Comparison of ENCODE assay signal across 16 cellular contexts in the genomic region with DNA sequence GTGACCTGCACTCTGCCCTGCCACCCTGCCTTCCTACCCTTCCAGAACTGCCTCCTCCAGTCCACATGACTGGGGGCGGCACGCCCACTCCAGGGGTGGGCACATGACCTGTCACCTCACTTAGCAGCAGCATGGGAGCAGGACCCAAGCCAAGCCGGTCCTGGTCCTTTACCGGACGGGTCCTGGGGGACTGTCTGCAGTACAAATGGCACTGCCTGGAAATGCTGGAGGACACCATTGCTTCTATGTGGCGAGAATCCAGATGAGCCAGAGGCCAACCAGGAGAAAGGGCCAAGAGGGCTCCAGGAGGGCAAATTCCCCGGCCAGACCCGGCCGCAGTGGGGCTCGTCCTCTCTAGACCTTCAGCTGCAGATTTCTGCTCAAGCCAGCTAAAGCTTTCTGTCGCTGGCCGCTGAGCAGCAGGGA. TPM values are rescaled to one million over a fixed set of nuclear protein-coding genes. Genes with fewer than 3 reads are reported as not detected.
DNase-seq lines count a peak whose midpoint lies in the region; ATAC-seq, FAIRE-seq and TF ChIP-seq lines count a peak whose summit lies in the region.
"Had no signal": no experiment of that assay in that cellular context is flagged by ENCODE, and none has a peak within 500 bp of the region (broad histone marks: within the 10 kb centered on the region; RNA-seq: fewer than 3 reads in every experiment).

No MANE protein-coding gene starts in this region.

- TF ChIP-seq CTCF in left ventricle myocardium inferior (IDR thresholded peaks at IDR 0.05; ENCODE audit: borderline replicate concordance): no peak

- no peaks in the 10 kb centered on the region for H3K36me3 ChIP-seq in left ventricle myocardium inferior

- no peak for ATAC-seq in stimulated activated effector memory CD8-positive, alpha-beta T cell treated with anti-CD3 and anti-CD28 coated beads, Interleukin-12 subunit alpha, Interleukin-12 subunit beta, amount 100 ng/mL, for 72 hours
- ATAC-seq in HG02623 (IDR thresholded peaks at IDR 0.05; ENCODE audit: unreplicated experiment) (no peak), GM19023 (IDR thresholded peaks at IDR 0.05; ENCODE audit: unreplicated experiment) (no peak)
- ATAC-seq: SK-N-SH treated with all-trans-retinoic acid at 6 μM for 48 hours had no signal

- peak overlapping the region in 1 of 4 donors; percentile 6 for H3K4me3 Mint-ChIP-seq in IgD-negative memory B cell
- H3K4me3 Mint-ChIP-seq in activated naive CD8-positive, alpha-beta T cell: peak overlapping the region; percentile 35
- H3K4me3 Mint-ChIP-seq in stimulated activated effector memory CD8-positive, alpha-beta T cell treated with anti-CD3 and anti-CD28 coated beads, Interleukin-12 subunit alpha, Interleukin-12 subunit beta, amount 100 ng/mL, for 72 hours: peak overlapping the region; percentile 59

- peaks cover 7% of the 10 kb centered on the region for H3K36me3 Mint-ChIP-seq in IgD-negative memory B cell
- H3K36me3 Mint-ChIP-seq in activated naive CD8-positive, alpha-beta T cell: no peaks in the 10 kb centered on the region
- peaks cover 18% of the 10 kb centered on the region for H3K36me3 Mint-ChIP-seq in stimulated activated effector memory CD8-positive, alpha-beta T cell treated with anti-CD3 and anti-CD28 coated beads, Interleukin-12 subunit alpha, Interleukin-12 subunit beta, amount 100 ng/mL, for 72 hours

- no peaks in the 10 kb centered on the region for H3K9me3 Mint-ChIP-seq in IgD-negative memory B cell
- H3K9me3 Mint-ChIP-seq in activated naive CD8-positive, alpha-beta T cell (ENCODE audit: low read depth): no peaks in the 10 kb centered on the region
- H3K9me3 Mint-ChIP-seq in stimulated activated effector memory CD8-positive, alpha-beta T cell treated with anti-CD3 and anti-CD28 coated beads, Interleukin-12 subunit alpha, Interleukin-12 subunit beta, amount 100 ng/mL, for 72 hours: no peaks in the 10 kb centered on the region
- H3K9me3 Mint-ChIP-seq: CD4-positive, alpha-beta memory T cell had no signal

- in situ Hi-C loops in KBM-7 (cut with MboI; ENCODE audit: low pct_unique_long_range_greater_than_20kb, low sequenced_read_pairs): no loop called here

- H3K9me3 ChIP-seq in left ventricle myocardium inferior (replicated peaks): no peaks in the 10 kb centered on the region

- no peaks in the 10 kb centered on the region for H3K27me3 ChIP-seq in left ventricle myocardium inferior (ENCODE audit: low read depth)

- peaks cover 86% of the 10 kb centered on the region for H3K4me1 ChIP-seq in left ventricle myocardium inferior

- DNase-seq in left ventricle myocardium inferior (no peak), KBM-7 (no peak), HTR-8/SVneo (ENCODE audit: insufficient read length, low spot score) (no peak)
- no peak for DNase-seq in stimulated activated effector memory CD8-positive, alpha-beta T cell treated with anti-CD3 and anti-CD28 coated beads, Interleukin-12 subunit alpha, Interleukin-12 subunit beta, amount 100 ng/mL, for 72 hours (ENCODE audit: low spot score in 2 of 2)
- DNase-seq: CD4-positive, alpha-beta memory T cell; central memory CD4-positive, alpha-beta T cell; mesendoderm; occipital lobe had no signal

- intact Hi-C loops in left ventricle myocardium inferior (cut with micrococcal nuclease): no loop called here

- no peaks in the 10 kb centered on the region for H3K27me3 Mint-ChIP-seq in IgD-negative memory B cell
- H3K27me3 Mint-ChIP-seq in activated naive CD8-positive, alpha-beta T cell: no peaks in the 10 kb centered on the region
- H3K27me3 Mint-ChIP-seq: CD4-positive, alpha-beta memory T cell had no signal

- peaks cover 17 to 37% (median 30%) of the 10 kb centered on the region in 3 donors for H3K4me1 Mint-ChIP-seq in IgD-negative memory B cell
- H3K4me1 Mint-ChIP-seq in activated naive CD8-positive, alpha-beta T cell (ENCODE audit: low read depth): peaks cover 86% of the 10 kb centered on the region
- peaks cover 70% of the 10 kb centered on the region for H3K4me1 Mint-ChIP-seq in stimulated activated effector memory CD8-positive, alpha-beta T cell treated with anti-CD3 and anti-CD28 coated beads, Interleukin-12 subunit alpha, Interleukin-12 subunit beta, amount 100 ng/mL, for 72 hours

- peak overlapping the region; percentile 89 for H3K27ac ChIP-seq in left ventricle myocardium inferior (replicated peaks)

- H3K27ac Mint-ChIP-seq in IgD-negative memory B cell: peak overlapping the region; percentile 31 to 87 (median 68)
- H3K27ac Mint-ChIP-seq in activated naive CD8-positive, alpha-beta T cell: peak overlapping the region; percentile 89
- H3K27ac Mint-ChIP-seq in stimulated activated effector memory CD8-positive, alpha-beta T cell treated with anti-CD3 and anti-CD28 coated beads, Interleukin-12 subunit alpha, Interleukin-12 subunit beta, amount 100 ng/mL, for 72 hours: peak overlapping the region; percentile 95

- H3K4me3 ChIP-seq in left ventricle myocardium inferior: no peak overlapping the region

- FAIRE-seq in HTR-8/SVneo (lab: Jason Lieb, UNC): no peak
- FAIRE-seq: endometrium, frontal cortex, small intestine had no signal

RNA-seq across cellular contexts. Expression of a gene that starts 33.1 kb away (rescaled TPM):
- polyA plus RNA-seq in IgD-negative memory B cell: 43.1 TPM
- total RNA-seq in left ventricle myocardium inferior: 112 TPM
